ENCODE assay signal across 20 cellular contexts in the genomic region with DNA sequence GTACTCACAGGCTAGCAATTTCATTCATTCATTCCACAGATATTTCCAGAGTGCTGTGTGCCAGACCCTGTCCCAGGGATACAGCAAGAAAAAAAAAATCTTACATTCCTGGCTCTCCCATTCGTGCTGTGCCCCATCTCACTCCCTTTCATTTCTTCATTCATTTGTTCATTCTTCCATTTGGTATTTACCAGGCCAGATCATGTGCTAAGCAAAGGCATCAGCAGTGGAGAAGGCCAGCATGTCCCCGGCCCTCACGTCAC. TPM values are rescaled to one million over a fixed set of nuclear protein-coding genes. Genes with fewer than 3 reads are reported as not detected.
DNase-seq lines count a peak whose midpoint lies in the region; ATAC-seq and TF ChIP-seq lines count a peak whose summit lies in the region.
"Had no signal": no experiment of that assay in that cellular context is flagged by ENCODE, and none has a peak within 500 bp of the region (broad histone marks: within the 10 kb centered on the region; RNA-seq: fewer than 3 reads in every experiment).

No MANE protein-coding gene starts in this region.

- H3K4me3 Mint-ChIP-seq in T-helper 1 cell treated with Interleukin-12 subunit alpha and Interleukin-12 subunit beta and Interleukin-4 antibody, amounts not matched to agents 30 μg/mL and 1 μg/mL, for 36 hours = peak overlapping the region; percentile 19
- peak overlapping the region; percentile 3 for H3K4me3 Mint-ChIP-seq in HFFc6
- peak overlapping the region; percentile 26 to 67 for H3K4me3 Mint-ChIP-seq in effector memory CD8-positive, alpha-beta T cell
- H3K4me3 Mint-ChIP-seq in osteocyte (ENCODE audit: unreplicated experiment) = peak overlapping the region; percentile 8
- H3K4me3 Mint-ChIP-seq in stimulated activated naive B cell treated with anti-CD40 and anti-IgM and Interleukin-4, amounts not matched to agents 10 μg/mL and 1 μg/mL and 100 μg/mL, for 72 hours = no peak overlapping the region

- TF ChIP-seq CTCF in HFFc6 (IDR thresholded peaks at IDR 0.05) (no peak), osteocyte (IDR thresholded peaks at IDR 0.05) (no peak)

- no peaks in the 10 kb centered on the region for H3K9me3 Mint-ChIP-seq in T-helper 1 cell treated with Interleukin-12 subunit alpha and Interleukin-12 subunit beta and Interleukin-4 antibody, amounts not matched to agents 30 μg/mL and 1 μg/mL, for 36 hours
- H3K9me3 Mint-ChIP-seq in HFFc6 (no peaks in the 10 kb centered on the region), osteocyte (ENCODE audit: unreplicated experiment) (no peaks in the 10 kb centered on the region)
- H3K9me3 Mint-ChIP-seq in effector memory CD8-positive, alpha-beta T cell = no peaks in the 10 kb centered on the region
- H3K9me3 Mint-ChIP-seq in stimulated activated naive B cell treated with anti-CD40 and anti-IgM and Interleukin-4, amounts not matched to agents 10 μg/mL and 1 μg/mL and 100 μg/mL, for 72 hours = no peaks in the 10 kb centered on the region
- H3K9me3 Mint-ChIP-seq: activated B cell treated with CpG ODN at 0.5 μM for 24 hours had no signal

- peaks cover 19% of the 10 kb centered on the region for H3K4me1 Mint-ChIP-seq in T-helper 1 cell treated with Interleukin-12 subunit alpha and Interleukin-12 subunit beta and Interleukin-4 antibody, amounts not matched to agents 30 μg/mL and 1 μg/mL, for 36 hours (ENCODE audit: low read depth)
- H3K4me1 Mint-ChIP-seq in HFFc6 (ENCODE audit: low read depth) = peaks cover 39% of the 10 kb centered on the region
- peaks cover 23 to 36% of the 10 kb centered on the region in 2 donors for H3K4me1 Mint-ChIP-seq in effector memory CD8-positive, alpha-beta T cell (ENCODE audit: low read depth in 2 of 2)
- H3K4me1 Mint-ChIP-seq in osteocyte (ENCODE audit: unreplicated experiment) = peaks cover 20% of the 10 kb centered on the region
- H3K4me1 Mint-ChIP-seq in stimulated activated naive B cell treated with anti-CD40 and anti-IgM and Interleukin-4, amounts not matched to agents 10 μg/mL and 1 μg/mL and 100 μg/mL, for 72 hours = peaks cover 21 to 33% of the 10 kb centered on the region in 2 donors

- no peak overlapping the region for H3K27ac Mint-ChIP-seq in T-helper 1 cell treated with Interleukin-12 subunit alpha and Interleukin-12 subunit beta and Interleukin-4 antibody, amounts not matched to agents 30 μg/mL and 1 μg/mL, for 36 hours
- peak overlapping the region; percentile 63; the same call in 1 of the 2 replicates for H3K27ac Mint-ChIP-seq in HFFc6
- H3K27ac Mint-ChIP-seq in effector memory CD8-positive, alpha-beta T cell = no peak overlapping the region
- no peak overlapping the region for H3K27ac Mint-ChIP-seq in osteocyte (ENCODE audit: unreplicated experiment)
- H3K27ac Mint-ChIP-seq in stimulated activated naive B cell treated with anti-CD40 and anti-IgM and Interleukin-4, amounts not matched to agents 10 μg/mL and 1 μg/mL and 100 μg/mL, for 72 hours = no peak overlapping the region

- DNase-seq in T-helper 1 cell = no peak
- DNase-seq in HFFc6 = peak; percentile 30
- no peak for DNase-seq in effector memory CD8-positive, alpha-beta T cell
- DNase-seq in osteocyte (ENCODE audit: extremely low spot score, unreplicated experiment) = no peak
- no peak for DNase-seq in stimulated activated naive B cell treated with anti-CD40 and anti-IgM and Interleukin-4, amounts not matched to agents 10 μg/mL and 1 μg/mL and 100 μg/mL, for 72 hours
- no peak for DNase-seq in NCI-H226
- DNase-seq in putamen (ENCODE audit: low spot score) = no peak
- DNase-seq: activated B cell treated with CpG ODN at 0.5 μM for 24 hours; activated CD8-positive, alpha-beta memory T cell treated with anti-CD3 and anti-CD28 coated beads, Interleukin-2, amount 50 U/mL, for 4 hours; colonic mucosa; DMS 273 treated with DMSO at 0.1 percent for 48 hours; esophagus squamous epithelium; hippocampal formation; Kasumi-1; NCI-H146; NCI-H510A; stimulated activated CD4-positive, alpha-beta T cell treated with anti-CD3 and anti-CD28 coated beads, Interleukin-4, amount 100 ng/mL, for 4 hours; upper lobe of right lung had no signal

- ATAC-seq in effector memory CD8-positive, alpha-beta T cell (replicated peaks) = no peak
- no peak for ATAC-seq in stimulated activated naive B cell treated with anti-CD40 and anti-IgM and Interleukin-4, amounts not matched to agents 10 μg/mL and 1 μg/mL and 100 μg/mL, for 72 hours (replicated peaks)
- ATAC-seq: left lobe of liver, upper lobe of right lung had no signal

- H3K36me3 Mint-ChIP-seq in T-helper 1 cell treated with Interleukin-12 subunit alpha and Interleukin-12 subunit beta and Interleukin-4 antibody, amounts not matched to agents 30 μg/mL and 1 μg/mL, for 36 hours (ENCODE audit: low read depth) = peaks cover 4% of the 10 kb centered on the region
- H3K36me3 Mint-ChIP-seq in HFFc6 (ENCODE audit: low read depth) (peaks cover 5% of the 10 kb centered on the region; the same call in 1 of the 2 replicates), osteocyte (ENCODE audit: unreplicated experiment) (peaks cover 3% of the 10 kb centered on the region)
- peaks cover 14% of the 10 kb centered on the region for H3K36me3 Mint-ChIP-seq in effector memory CD8-positive, alpha-beta T cell (ENCODE audit: insufficient read depth)
- peaks cover 5 to 13% of the 10 kb centered on the region in 2 donors for H3K36me3 Mint-ChIP-seq in stimulated activated naive B cell treated with anti-CD40 and anti-IgM and Interleukin-4, amounts not matched to agents 10 μg/mL and 1 μg/mL and 100 μg/mL, for 72 hours

- H3K27me3 Mint-ChIP-seq in T-helper 1 cell treated with Interleukin-12 subunit alpha and Interleukin-12 subunit beta and Interleukin-4 antibody, amounts not matched to agents 30 μg/mL and 1 μg/mL, for 36 hours (ENCODE audit: low read depth) = no peaks in the 10 kb centered on the region
- no peaks in the 10 kb centered on the region; the same call in 1 of the 2 replicates for H3K27me3 Mint-ChIP-seq in HFFc6 (ENCODE audit: insufficient read depth)
- no peaks in the 10 kb centered on the region for H3K27me3 Mint-ChIP-seq in effector memory CD8-positive, alpha-beta T cell
- H3K27me3 Mint-ChIP-seq in osteocyte (ENCODE audit: unreplicated experiment) = no peaks in the 10 kb centered on the region
- no peaks in the 10 kb centered on the region for H3K27me3 Mint-ChIP-seq in stimulated activated naive B cell treated with anti-CD40 and anti-IgM and Interleukin-4, amounts not matched to agents 10 μg/mL and 1 μg/mL and 100 μg/mL, for 72 hours
- H3K27me3 Mint-ChIP-seq: activated B cell treated with CpG ODN at 0.5 μM for 24 hours had no signal

RNA-seq across cellular contexts. Expression of gene MAP3K10, which starts 2.3 kb away (rescaled TPM):
- total RNA-seq in HFFc6 (2021; fragmentation: NEBNext Ultra II Directional; extraction: Animal tissue kit (Norgen Biotek cat#: 25700)) = 10 to 100 TPM; 10.7 to 14.9 (median 11.3) TPM
- total RNA-seq in osteocyte = 23.6 and 24.2 TPM in 2 replicates

RNA-seq across cellular contexts. Expression of gene TTC9B, which starts 24.7 kb away (rescaled TPM):
- total RNA-seq in HFFc6 (2021; fragmentation: NEBNext Ultra II Directional; extraction: Animal tissue kit (Norgen Biotek cat#: 25700)) = not detected
- not detected in 2 replicates for total RNA-seq in osteocyte
- total RNA-seq: activated B cell treated with CpG ODN at 0.5 μM for 24 hours, esophagus squamous epithelium, left lobe of liver, upper lobe of right lung had no signal

RNA-seq across cellular contexts. Expression of gene CCNP, which starts 33.0 kb away (rescaled TPM):
- total RNA-seq in HFFc6 (2021; fragmentation: NEBNext Ultra II Directional; extraction: Animal tissue kit (Norgen Biotek cat#: 25700)) = under 1 TPM in 3 of 6 experiments, not detected in 3; 0.22 to 0.33 (median 0.31) TPM
- 0.51 and 0.57 TPM in 2 replicates for total RNA-seq in osteocyte
- total RNA-seq: esophagus squamous epithelium, upper lobe of right lung had no signal

Comparison
In these comparisons a context has a peak if more than half of its experiments do, and no peak if none do; other contexts are left out.
1. H3K4me3 Mint-ChIP-seq: peak in T-helper 1 cell treated with Interleukin-12 subunit alpha and Interleukin-12 subunit beta and Interleukin-4 antibody, amounts not matched to agents 30 μg/mL and 1 μg/mL, for 36 hours (single experiment), HFFc6 (single experiment), effector memory CD8-positive, alpha-beta T cell (2 of 2) and osteocyte (single experiment); none in stimulated activated naive B cell treated with anti-CD40 and anti-IgM and Interleukin-4, amounts not matched to agents 10 μg/mL and 1 μg/mL and 100 μg/mL, for 72 hours (0 of 2).